Comparison of ENCODE assay signal across 9 cellular contexts in genomic region chr7:135757719-135758411, GRCh38. TPM values are rescaled to one million over a fixed set of nuclear protein-coding genes. Genes with fewer than 3 reads are reported as not detected.
DNase-seq lines count a peak whose midpoint lies in the region; ATAC-seq and TF ChIP-seq lines count a peak whose summit lies in the region.
"Had no signal": no experiment of that assay in that cellular context is flagged by ENCODE, and none has a peak within 500 bp of the region (broad histone marks: within the 10 kb centered on the region; RNA-seq: fewer than 3 reads in every experiment).

No MANE protein-coding gene starts in this region.

- POLR2A ChIA-PET in RWPE1 (lab: Yijun Ruan, JAX; ENCODE audit: low non-redundant PET): no interaction called here
- POLR2A ChIA-PET in GM10248 (lab: Yijun Ruan, JAX): no interaction called here

- H3K4me3 Mint-ChIP-seq in type B pancreatic cell: peak overlapping the region; percentile 33
- H3K4me3 Mint-ChIP-seq: activated naive CD8-positive, alpha-beta T cell treated with anti-CD3 and anti-CD28 coated beads, Interleukin-2, amount 10 ng/mL, durations not matched to agents 7 days and 5 days had no signal

- H3K9me3 Mint-ChIP-seq in type B pancreatic cell: peaks cover 11% of the 10 kb centered on the region
- H3K9me3 Mint-ChIP-seq: activated naive CD8-positive, alpha-beta T cell treated with anti-CD3 and anti-CD28 coated beads, Interleukin-2, amount 10 ng/mL, durations not matched to agents 7 days and 5 days had no signal

- H3K36me3 ChIP-seq in mesodermal cell (ENCODE audit: control insufficient read depth, insufficient read depth, low read length): no peaks in the 10 kb centered on the region

- TF ChIP-seq CTCF in RWPE1 (conservative IDR thresholded peaks at IDR 0.05; ENCODE audit: low read depth) (no peak), epithelial cell of esophagus (IDR thresholded peaks at IDR 0.05; ENCODE audit: insufficient read depth, low read depth, low read length, missing control alignments) (no peak), type B pancreatic cell (conservative IDR thresholded peaks at IDR 0.05) (no peak), GM10248 (IDR thresholded peaks at IDR 0.05; ENCODE audit: control extremely low read depth, extremely low read depth, low read depth, missing control alignments) (no peak)

- H3K36me3 Mint-ChIP-seq in type B pancreatic cell: peaks cover 3% of the 10 kb centered on the region
- H3K36me3 Mint-ChIP-seq: activated naive CD8-positive, alpha-beta T cell treated with anti-CD3 and anti-CD28 coated beads, Interleukin-2, amount 10 ng/mL, durations not matched to agents 7 days and 5 days had no signal

- CTCF ChIA-PET in RWPE1 (lab: Yijun Ruan, JAX): no interaction called here
- CTCF ChIA-PET in GM10248 (lab: Yijun Ruan, JAX): interaction anchor here (0.8 kb wide), 1 partner anchor 10 kb away, joined by 3 read pairs; no protein-coding TSS in a partner anchor

- WGBS in mesodermal cell (ENCODE audit: insufficient coverage in 2 of 2), 2 experiments: 97 to 100% methylated on average over 2 to 4 of the region's 8 CpGs

- no peak for ATAC-seq in HG02870 (IDR thresholded peaks at IDR 0.05; ENCODE audit: unreplicated experiment)

- no peaks in the 10 kb centered on the region for H3K4me1 Mint-ChIP-seq in type B pancreatic cell (ENCODE audit: unreplicated experiment)

- H3K27me3 Mint-ChIP-seq in type B pancreatic cell: peaks cover 3% of the 10 kb centered on the region

- peaks cover 32% of the 10 kb centered on the region for H3K4me1 ChIP-seq in mesodermal cell (ENCODE audit: control insufficient read depth, insufficient read depth, low read length, poor library complexity, severe bottlenecking)

- H3K4me3 ChIP-seq in epithelial cell of esophagus (ENCODE audit: low read length): no peak overlapping the region
- no peak overlapping the region for H3K4me3 ChIP-seq in mesodermal cell (ENCODE audit: extremely low read depth, insufficient read depth, low read length, poor library complexity, severe bottlenecking)

- DNase-seq in RWPE1 (ENCODE audit: low spot score) (peak; percentile 21), epithelial cell of esophagus (ENCODE audit: low read depth) (peak; percentile 40), type B pancreatic cell (ENCODE audit: extremely low spot score, unreplicated experiment) (no peak), NOMO-1 treated with DMSO at 0.1 percent for 48 hours (lab: John Stamatoyannopoulos, UW; ENCODE audit: unreplicated experiment) (no peak), GM10248 (ENCODE audit: extremely low spot score) (no peak), D341Med (ENCODE audit: low spot score) (no peak)
- DNase-seq: activated naive CD8-positive, alpha-beta T cell treated with anti-CD3 and anti-CD28 coated beads, Interleukin-2, amount 10 ng/mL, durations not matched to agents 7 days and 5 days had no signal

- peak overlapping the region; percentile 90 for H3K27ac ChIP-seq in RWPE1
- H3K27ac ChIP-seq in mesodermal cell (ENCODE audit: low read depth, low read length, severe bottlenecking): peak overlapping the region; percentile 62

- no peaks in the 10 kb centered on the region for H3K9me3 ChIP-seq in mesodermal cell (ENCODE audit: control insufficient read depth, low read length)

- H3K27ac Mint-ChIP-seq in type B pancreatic cell: peak overlapping the region; percentile 92
- H3K27ac Mint-ChIP-seq: activated naive CD8-positive, alpha-beta T cell treated with anti-CD3 and anti-CD28 coated beads, Interleukin-2, amount 10 ng/mL, durations not matched to agents 7 days and 5 days had no signal

RNA-seq across cellular contexts. Expression of gene FAM180A, which starts 9.3 kb away (rescaled TPM):
- polyA plus RNA-seq in mesodermal cell (2013, experiment 1 of 2): not detected
- polyA plus RNA-seq in mesodermal cell (2013, experiment 2 of 2): not detected
- 0.14 TPM in 1 of 2 replicates, not detected in the other for total RNA-seq in type B pancreatic cell (ENCODE audit: low replicate concordance)
- total RNA-seq: activated naive CD8-positive, alpha-beta T cell treated with anti-CD3 and anti-CD28 coated beads, Interleukin-2, amount 10 ng/mL, durations not matched to agents 7 days and 5 days had no signal

RNA-seq across cellular contexts. Expression of gene SLC13A4, which starts 29.9 kb away (rescaled TPM):
- polyA plus RNA-seq in mesodermal cell (2013, experiment 1 of 2): 1.6 TPM
- polyA plus RNA-seq in mesodermal cell (2013, experiment 2 of 2): 1.5 TPM
- total RNA-seq in type B pancreatic cell (ENCODE audit: low replicate concordance): 5.2 and 11.3 TPM in 2 replicates
- total RNA-seq: activated naive CD8-positive, alpha-beta T cell treated with anti-CD3 and anti-CD28 coated beads, Interleukin-2, amount 10 ng/mL, durations not matched to agents 7 days and 5 days had no signal

Comparison
In these comparisons a context has a peak if more than half of its experiments do, and no peak if none do; other contexts are left out.
1. DNase-seq: peak in RWPE1 (single experiment) and epithelial cell of esophagus (single experiment); none in type B pancreatic cell (single experiment), NOMO-1 treated with DMSO at 0.1 percent for 48 hours (single experiment), GM10248 (single experiment) and D341Med (single experiment).